17 cellular contexts compared by ENCODE assay signal in the genomic region with DNA sequence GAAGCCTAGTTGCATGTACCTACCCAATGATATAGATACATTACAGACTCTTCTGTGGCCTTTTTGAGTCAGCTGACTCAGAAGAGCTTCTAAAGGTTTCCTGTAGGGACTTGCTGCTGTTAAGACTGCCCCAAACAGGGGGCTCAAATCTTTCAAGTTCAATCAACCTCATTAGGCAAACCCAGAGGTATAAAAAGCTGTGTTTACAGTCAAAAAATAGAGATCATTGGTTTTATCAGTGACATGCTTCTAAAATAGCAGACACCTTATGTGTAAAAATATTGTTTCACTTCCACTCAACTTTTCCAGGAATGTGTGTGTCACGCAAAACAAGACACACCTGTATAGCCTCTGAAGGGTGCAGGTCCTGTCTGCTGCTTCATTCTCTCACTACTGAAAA.
A peak's percentile ranks its signal among the peaks of the same experiment; 100 is the strongest.
DNase-seq lines count a peak whose midpoint lies in the region; ATAC-seq and TF ChIP-seq lines count a peak whose summit lies in the region.
"Had no signal": no experiment of that assay in that cellular context is flagged by ENCODE, and none has a peak within 500 bp of the region (broad histone marks: within the 10 kb centered on the region; RNA-seq: fewer than 3 reads in every experiment).

No MANE protein-coding gene starts in this region.

- peaks cover 37% of the 10 kb centered on the region for H3K4me1 ChIP-seq in MM.1S (ENCODE audit: low read length)
- no peaks in the 10 kb centered on the region for H3K4me1 ChIP-seq in breast epithelium
- no peaks in the 10 kb centered on the region for H3K4me1 ChIP-seq in gastroesophageal sphincter
- H3K4me1 ChIP-seq: BLaER1, stomach had no signal

- no peaks in the 10 kb centered on the region for H4K20me1 ChIP-seq in MM.1S (ENCODE audit: insufficient read depth, low read length)
- H4K20me1 ChIP-seq: BLaER1 had no signal

- no peaks in the 10 kb centered on the region for H3K79me2 ChIP-seq in MM.1S (ENCODE audit: low read length)

- 76% methylated on average over 1 of the region's 1 CpG; no CpG with 5 or more reads in 1 of the 2 donors for WGBS in gastroesophageal sphincter (ENCODE audit: low coverage in 1 of 2), 2 donors

- H3K4me3 ChIP-seq in MM.1S (ENCODE audit: low read length) = peak overlapping the region; percentile 28
- no peak overlapping the region for H3K4me3 ChIP-seq in breast epithelium
- H3K4me3 ChIP-seq in gastroesophageal sphincter = no peak overlapping the region
- H3K4me3 ChIP-seq: BLaER1, stomach had no signal

- H3K27ac ChIP-seq in MM.1S (ENCODE audit: low read length) (peak overlapping the region; percentile 91), breast epithelium (no peak overlapping the region), gastroesophageal sphincter (no peak overlapping the region)
- H3K27ac ChIP-seq: BLaER1, stomach had no signal

- peak overlapping the region; percentile 34; the same call in 1 of the 2 replicates for H3K9ac ChIP-seq in MM.1S (ENCODE audit: low read length)
- H3K9ac ChIP-seq: BLaER1 had no signal

- no peak for TF ChIP-seq EP300 in gastroesophageal sphincter (IDR thresholded peaks at IDR 0.05)

- no peaks in the 10 kb centered on the region for H3K27me3 ChIP-seq in MM.1S (replicated peaks; ENCODE audit: insufficient read depth, low read length)
- H3K27me3 ChIP-seq in breast epithelium = no peaks in the 10 kb centered on the region
- H3K27me3 ChIP-seq in gastroesophageal sphincter = no peaks in the 10 kb centered on the region
- H3K27me3 ChIP-seq: BLaER1, stomach had no signal

- peaks cover 25% of the 10 kb centered on the region for H3F3A ChIP-seq in MM.1S (ENCODE audit: insufficient read depth, low read length)

- H3K9me3 ChIP-seq in MM.1S (replicated peaks; ENCODE audit: insufficient read depth, low read length) (no peaks in the 10 kb centered on the region), breast epithelium (no peaks in the 10 kb centered on the region), gastroesophageal sphincter (no peaks in the 10 kb centered on the region)
- H3K9me3 ChIP-seq: BLaER1, stomach had no signal

- no peaks in the 10 kb centered on the region for H3K9me2 ChIP-seq in MM.1S (replicated peaks; ENCODE audit: insufficient read depth, low read length)

- no peak for TF ChIP-seq CTCF in MM.1S (IDR thresholded peaks at IDR 0.05; ENCODE audit: low read length)
- TF ChIP-seq CTCF in breast epithelium (IDR thresholded peaks at IDR 0.05) = no peak
- no peak for TF ChIP-seq CTCF in gastroesophageal sphincter (IDR thresholded peaks at IDR 0.05)

- H3K36me3 ChIP-seq in MM.1S (replicated peaks; ENCODE audit: insufficient read depth, low read length) (no peaks in the 10 kb centered on the region), breast epithelium (no peaks in the 10 kb centered on the region), gastroesophageal sphincter (no peaks in the 10 kb centered on the region)
- H3K36me3 ChIP-seq: BLaER1, stomach had no signal

- peak; percentile 34 for ATAC-seq in GM18520 (IDR thresholded peaks at IDR 0.05; ENCODE audit: unreplicated experiment)
- peak; percentile 64 for ATAC-seq in GM21360 (IDR thresholded peaks at IDR 0.05; ENCODE audit: unreplicated experiment)
- ATAC-seq in HG02884 (IDR thresholded peaks at IDR 0.05; ENCODE audit: unreplicated experiment) = peak; percentile 80
- ATAC-seq in gastroesophageal sphincter = no peak

- H3K4me2 ChIP-seq in MM.1S (ENCODE audit: low read depth, low read length) = peak overlapping the region; percentile 81
- H3K4me2 ChIP-seq: BLaER1 had no signal

- peak overlapping the region; percentile 53 for H2AFZ ChIP-seq in MM.1S (ENCODE audit: low read length)

- intact Hi-C loops in breast epithelium (cut with DNase I; ENCODE audit: low total_unique reads) = no loop called here

- DNase-seq in MM.1S (peak; percentile 63), T-helper 9 cell (no peak), ureter (ENCODE audit: low spot score) (no peak), breast epithelium (ENCODE audit: low spot score in 2 of 2) (no peak)
- DNase-seq: aorta; Kasumi-1; NCI-H1930; NCI-H774; retina; SIG-M5; stimulated activated CD4-positive, alpha-beta T cell treated with anti-CD3 and anti-CD28 coated beads, Interleukin-4, amount 100 ng/mL, for 4 hours; stomach had no signal

- TF ChIP-seq POLR2A in breast epithelium (IDR thresholded peaks at IDR 0.05) (no peak), gastroesophageal sphincter (IDR thresholded peaks at IDR 0.05) (no peak)
